ENCODE assay signal across 12 cellular contexts in the genomic region with DNA sequence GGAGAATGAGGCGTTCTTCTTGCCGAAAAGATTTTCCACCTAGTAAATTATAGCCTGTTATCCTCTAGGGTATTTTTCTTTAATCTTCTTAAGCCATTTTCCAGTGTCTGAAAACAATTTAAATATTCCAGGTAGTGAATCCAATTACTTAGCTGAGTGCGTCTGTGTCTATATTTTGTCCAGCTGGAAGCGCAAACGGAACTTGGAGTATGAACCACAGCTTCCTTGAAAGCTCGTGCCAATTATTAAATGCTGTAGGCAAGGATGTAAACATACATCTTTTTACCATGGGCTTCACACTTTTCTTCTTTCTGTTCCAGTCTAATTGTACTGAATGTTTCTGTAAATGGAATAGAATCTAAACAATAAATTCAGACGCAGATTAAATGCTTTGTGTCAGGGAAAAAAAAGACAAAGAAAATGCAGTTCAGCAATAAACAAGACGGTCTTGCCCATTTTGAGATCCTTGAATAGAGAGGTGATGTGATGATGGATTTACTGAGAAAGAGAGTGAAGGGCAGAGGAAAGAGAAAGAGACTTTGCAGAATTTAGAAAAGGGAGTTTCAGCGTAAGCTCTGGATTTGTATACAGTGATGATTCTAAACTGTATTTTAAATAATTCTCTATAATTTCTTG. TPM values are rescaled to one million over a fixed set of nuclear protein-coding genes. Genes with fewer than 3 reads are reported as not detected.
DNase-seq lines count a peak whose midpoint lies in the region; ATAC-seq and TF ChIP-seq lines count a peak whose summit lies in the region.
"Had no signal": no experiment of that assay in that cellular context is flagged by ENCODE, and none has a peak within 500 bp of the region (broad histone marks: within the 10 kb centered on the region; RNA-seq: fewer than 3 reads in every experiment).

No MANE protein-coding gene starts in this region.

- H3K36me3 ChIP-seq in left ventricle myocardium inferior = no peaks in the 10 kb centered on the region

- H3K36me3 Mint-ChIP-seq in naive B cell (no peaks in the 10 kb centered on the region), type B pancreatic cell (peaks cover 5% of the 10 kb centered on the region)

- H3K4me1 ChIP-seq in left ventricle myocardium inferior = peaks cover 32% of the 10 kb centered on the region

- peaks cover 17 to 42% (median 28%) of the 10 kb centered on the region in 3 donors for H3K27me3 Mint-ChIP-seq in naive B cell
- H3K27me3 Mint-ChIP-seq in type B pancreatic cell = peaks cover 38% of the 10 kb centered on the region

- H3K27ac Mint-ChIP-seq in naive B cell (no peak overlapping the region), type B pancreatic cell (no peak overlapping the region)

- ATAC-seq in naive B cell (ENCODE audit: low read depth in 2 of 2) (no peak), HG03571 (IDR thresholded peaks at IDR 0.05; ENCODE audit: unreplicated experiment) (no peak), GM21381 (IDR thresholded peaks at IDR 0.05; ENCODE audit: unreplicated experiment) (no peak)

- intact Hi-C loops in left ventricle myocardium inferior (cut with micrococcal nuclease) = loop anchor here (5.0 to 10.0 kb wide), 3 partner anchors 89 to 588 kb away; no protein-coding TSS in a partner anchor
- intact Hi-C loops in cardiac septum (cut with DNase I) = loop anchor here (2.0 to 10.0 kb wide), 6 partner anchors 87 to 587 kb away; no protein-coding TSS in a partner anchor

- peaks cover 6 to 15% (median 14%) of the 10 kb centered on the region in 3 donors for H3K4me1 Mint-ChIP-seq in naive B cell
- peaks cover 24% of the 10 kb centered on the region for H3K4me1 Mint-ChIP-seq in type B pancreatic cell (ENCODE audit: unreplicated experiment)

- H3K27ac ChIP-seq in left ventricle myocardium inferior (replicated peaks) = peak overlapping the region; percentile 87
- peak overlapping the region; percentile 26 for H3K27ac ChIP-seq in caudate nucleus (ENCODE audit: low read depth, low read length)

- peak overlapping the region in 5 of 8 donors; percentile 6 to 78 (median 63) for H3K4me3 Mint-ChIP-seq in naive B cell
- peak overlapping the region; percentile 92 for H3K4me3 Mint-ChIP-seq in type B pancreatic cell

- H3K9me3 ChIP-seq in left ventricle myocardium inferior (replicated peaks) = no peaks in the 10 kb centered on the region

- H3K9me3 Mint-ChIP-seq in naive B cell (no peaks in the 10 kb centered on the region), type B pancreatic cell (peaks cover 4% of the 10 kb centered on the region)

- H3K27me3 ChIP-seq in left ventricle myocardium inferior (ENCODE audit: low read depth) = peaks cover 17% of the 10 kb centered on the region

- no peak for TF ChIP-seq CTCF in left ventricle myocardium inferior (IDR thresholded peaks at IDR 0.05; ENCODE audit: borderline replicate concordance)
- no peak for TF ChIP-seq CTCF in type B pancreatic cell (conservative IDR thresholded peaks at IDR 0.05)

- DNase-seq in left ventricle myocardium inferior (no peak), cardiac septum (ENCODE audit: low spot score) (no peak), caudate nucleus (lab: John Stamatoyannopoulos, UW) (no peak), naive B cell (no peak), type B pancreatic cell (ENCODE audit: extremely low spot score, unreplicated experiment) (no peak), SW480 (ENCODE audit: low spot score) (no peak)
- DNase-seq: activated CD4-positive, alpha-beta T cell treated with anti-CD3 and anti-CD28 coated beads for 4 hours; amygdala; NCI-H2029; small intestine had no signal

- peak overlapping the region; percentile 80 for H3K4me3 ChIP-seq in left ventricle myocardium inferior

RNA-seq across cellular contexts. Expression of a gene that starts 1.9 kb away (rescaled TPM):
- total RNA-seq in left ventricle myocardium inferior = 6.0 TPM
- 7.3 TPM for total RNA-seq in cardiac septum
- polyA plus RNA-seq in naive B cell (ENCODE audit: low read depth in 6 of 6) = under 1 TPM in 4 of 6 donors, not detected in 2; 0.27 to 0.79 (median 0.54) TPM
- total RNA-seq in type B pancreatic cell (ENCODE audit: low replicate concordance) = 12.0 and 17.9 TPM in 2 replicates
